Comparison of ENCODE assay signal across 10 cellular contexts in genomic region chr6:32151131-32151884, GRCh38. TPM values are rescaled to one million over a fixed set of nuclear protein-coding genes. Genes with fewer than 3 reads are reported as not detected.
DNase-seq lines count a peak whose midpoint lies in the region; ATAC-seq and TF ChIP-seq lines count a peak whose summit lies in the region.
"Had no signal": no experiment of that assay in that cellular context is flagged by ENCODE, and none has a peak within 500 bp of the region (broad histone marks: within the 10 kb centered on the region; RNA-seq: fewer than 3 reads in every experiment).

No MANE protein-coding gene starts in this region.

- H3K9me3 Mint-ChIP-seq in CD4-positive, alpha-beta T cell: no peaks in the 10 kb centered on the region

- H3K4me1 Mint-ChIP-seq in CD4-positive, alpha-beta T cell (ENCODE audit: low read depth): peaks cover 71% of the 10 kb centered on the region

- no peak for TF ChIP-seq CTCF in CD4-positive, alpha-beta T cell (IDR thresholded peaks at IDR 0.05)
- no peak for TF ChIP-seq CTCF in ovary (IDR thresholded peaks at IDR 0.05)

- H3K36me3 ChIP-seq in esophagus (ENCODE audit: control insufficient read depth in 2 of 2, insufficient read depth in 2 of 2, low read length in 1 of 2) (peaks cover 0 to 8% of the 10 kb centered on the region in 2 donors), ovary (no peaks in the 10 kb centered on the region)

- no peaks in the 10 kb centered on the region for H3K9me3 ChIP-seq in CD4-positive, alpha-beta T cell (ENCODE audit: control insufficient read depth, low read length)
- H3K9me3 ChIP-seq in esophagus (ENCODE audit: control insufficient read depth in 2 of 2, insufficient read depth in 1 of 2, low read depth in 1 of 2, low read length in 1 of 2) (no peaks in the 10 kb centered on the region), ovary (no peaks in the 10 kb centered on the region)

- DNase-seq in CD4-positive, alpha-beta T cell: no peak
- DNase-seq in NCI-H524 (lab: John Stamatoyannopoulos, UW) (peak; percentile 97 to 99), ovary (peak in 1 of 5 donors; percentile 37), DMS53 treated with DMSO at 0.1 percent for 48 hours (lab: John Stamatoyannopoulos, UW; ENCODE audit: unreplicated experiment) (no peak), DMS114 treated with DMSO at 0.1 percent for 48 hours (lab: John Stamatoyannopoulos, UW; ENCODE audit: unreplicated experiment) (no peak)
- DNase-seq: activated CD8-positive, alpha-beta memory T cell treated with anti-CD3 and anti-CD28 coated beads, Interleukin-2, amount 50 U/mL, for 4 hours; GDM1 had no signal

- H3K27me3 ChIP-seq in CD4-positive, alpha-beta T cell (ENCODE audit: control insufficient read depth, insufficient read depth, low read length): peaks cover 11% of the 10 kb centered on the region
- H3K27me3 ChIP-seq in esophagus (ENCODE audit: control insufficient read depth in 1 of 2, insufficient read depth in 2 of 2, low read length in 2 of 2) (no peaks in the 10 kb centered on the region), ovary (no peaks in the 10 kb centered on the region)

- H3K4me3 ChIP-seq in esophagus (ENCODE audit: low read depth in 1 of 2, low read length in 2 of 2): peak overlapping the region; percentile 25 to 29
- H3K4me3 ChIP-seq in ovary: peak overlapping the region; percentile 51

- H3K4me1 ChIP-seq in esophagus (ENCODE audit: control insufficient read depth in 2 of 2, insufficient read depth in 2 of 2, low read length in 1 of 2): peaks cover 3 to 11% of the 10 kb centered on the region in 2 donors
- peaks cover 9% of the 10 kb centered on the region for H3K4me1 ChIP-seq in ovary (ENCODE audit: insufficient read depth)

- peak overlapping the region; percentile 73 for H3K27ac Mint-ChIP-seq in CD4-positive, alpha-beta T cell

- intact Hi-C loops in CD4-positive, alpha-beta T cell (cut with DNase I, micrococcal nuclease): loop anchor here in 1 of 2 experiments (10.0 kb wide), 1 partner anchor 107 kb away; no protein-coding TSS in a partner anchor
- intact Hi-C loops in ovary (cut with DNase I): loop anchor here in 1 of 4 donors (10.0 kb wide), 1 partner anchor 67 kb away; no protein-coding TSS in a partner anchor

- peak; percentile 19 for ATAC-seq in CD4-positive, alpha-beta T cell (ENCODE audit: poor library complexity)
- ATAC-seq in GM18907 (IDR thresholded peaks at IDR 0.05; ENCODE audit: unreplicated experiment) (no peak), GM21367 (IDR thresholded peaks at IDR 0.05; ENCODE audit: unreplicated experiment) (no peak)

- H3K36me3 Mint-ChIP-seq in CD4-positive, alpha-beta T cell (ENCODE audit: low read depth): peaks cover 15% of the 10 kb centered on the region

- peaks cover 32% of the 10 kb centered on the region for H3K27me3 Mint-ChIP-seq in CD4-positive, alpha-beta T cell

- CTCF ChIA-PET in CD4-positive, alpha-beta T cell (lab: Charles Lee): interaction anchor here (1.7 to 1.8 kb wide), 2 partner anchors 32 to 44 kb away, joined by 4 read pairs; no protein-coding TSS in a partner anchor

- no peak overlapping the region for H3K27ac ChIP-seq in CD4-positive, alpha-beta T cell (ENCODE audit: low read depth, low read length)
- H3K27ac ChIP-seq in esophagus (ENCODE audit: low read depth in 2 of 2, low read length in 1 of 2) (peak overlapping the region; percentile 13 to 38), ovary (peak overlapping the region; percentile 90 to 94)

- 28 to 40% methylated on average over 8 to 11 of the region's 11 CpGs for WGBS in esophagus, 2 donors
- 6 to 8% (median 6%) methylated on average over 11 of the region's 11 CpGs for WGBS in ovary, 3 donors

- TF ChIP-seq POLR2A in ovary (IDR thresholded peaks at IDR 0.05): no peak

- TF ChIP-seq EP300 in ovary (IDR thresholded peaks at IDR 0.05): no peak

- peak overlapping the region; percentile 72 for H3K4me3 Mint-ChIP-seq in CD4-positive, alpha-beta T cell

- POLR2A ChIA-PET in CD4-positive, alpha-beta T cell (lab: Charles Lee): interaction anchor here (0.6 to 2.2 kb wide), 4 partner anchors 20 to 602 kb away, joined by 3 to 8 read pairs (median 6); partner anchors contain the start of genes ATF6B and FKBPL

RNA-seq across cellular contexts. Expression of gene PRRT1, which starts 0.4 kb away (rescaled TPM):
- 1 to 10 TPM; 2.6 to 3.2 TPM for total RNA-seq in CD4-positive, alpha-beta T cell
- polyA plus RNA-seq in esophagus: 1 to 10 TPM; 1.8 to 2.3 TPM
- 10 to 100 TPM in 5 of 7 donors, 1 to 10 TPM in 2; 2.4 to 44.1 (median 28.0) TPM for total RNA-seq in ovary
- 10 to 100 TPM; 16.3 to 27.7 TPM for polyA plus RNA-seq in ovary

RNA-seq across cellular contexts. Expression of gene PPT2, which starts 2.6 kb away (rescaled TPM):
- 1 to 10 TPM; 8.7 to 8.9 TPM for total RNA-seq in CD4-positive, alpha-beta T cell
- polyA plus RNA-seq in esophagus: 10 to 100 TPM; 20.7 to 21.6 TPM
- 10 to 100 TPM; 33.5 to 63.9 (median 43.9) TPM for total RNA-seq in ovary
- 10 to 100 TPM; 34.4 to 53.1 TPM for polyA plus RNA-seq in ovary

RNA-seq across cellular contexts. Expression of gene EGFL8, which starts 13.1 kb away (rescaled TPM):
- total RNA-seq in CD4-positive, alpha-beta T cell: 10 to 100 TPM; 13.1 to 13.8 TPM
- 10 to 100 TPM; 18.5 to 27.7 TPM for polyA plus RNA-seq in esophagus
- 10 to 100 TPM; 11.8 to 47.3 (median 36.8) TPM for total RNA-seq in ovary
- 10 to 100 TPM; 29.8 to 36.7 TPM for polyA plus RNA-seq in ovary

RNA-seq across cellular contexts. Expression of gene FKBPL, which starts 21.2 kb away (rescaled TPM):
- under 1 TPM; 0.66 to 0.73 TPM for total RNA-seq in CD4-positive, alpha-beta T cell
- polyA plus RNA-seq in esophagus (10 to 100 TPM in 1 of 2 donors, 1 to 10 TPM in 1; 8.1 to 13.7 TPM), ovary (1 to 10 TPM; 4.2 to 5.5 TPM)
- total RNA-seq in ovary: 1 to 10 TPM; 1.7 to 4.6 (median 4.1) TPM

RNA-seq across cellular contexts. Expression of gene ATF6B, which starts 23.3 kb away (rescaled TPM):
- total RNA-seq in CD4-positive, alpha-beta T cell: 10 to 100 TPM; 72.2 to 75.6 TPM
- polyA plus RNA-seq in esophagus (10 to 100 TPM; 47.5 to 60.2 TPM), ovary (10 to 100 TPM; 37.9 to 70.3 TPM)
- 100 to 1,000 TPM in 1 of 7 donors, 10 to 100 TPM in 6; 27.8 to 100 (median 84.5) TPM for total RNA-seq in ovary

Comparison
In these comparisons a context has a peak if more than half of its experiments do, and no peak if none do; other contexts are left out.
1. DNase-seq: peak in NCI-H524 (2 of 2); none in CD4-positive, alpha-beta T cell (0 of 10), DMS53 treated with DMSO at 0.1 percent for 48 hours (single experiment) and DMS114 treated with DMSO at 0.1 percent for 48 hours (single experiment).